In genomic region chr6:142361345-142361744, GRCh38 we compare ENCODE assay signal across 18 cellular contexts.
"Had no signal": no experiment of that assay in that cellular context is flagged by ENCODE, and none has a peak within 500 bp of the region (broad histone marks: within the 10 kb centered on the region; RNA-seq: fewer than 3 reads in every experiment).

No MANE protein-coding gene starts in this region.

- H3K27ac ChIP-seq: cardiac muscle cell, dorsolateral prefrontal cortex, esophagus muscularis mucosa, left ventricle myocardium inferior, psoas muscle, stomach, thoracic aorta, WERI-Rb-1 had no signal

- H3K4me3 ChIP-seq: cardiac muscle cell, dorsolateral prefrontal cortex, esophagus muscularis mucosa, left ventricle myocardium inferior, psoas muscle, stomach, thoracic aorta had no signal

- H3K27me3 ChIP-seq: cardiac muscle cell, dorsolateral prefrontal cortex, esophagus muscularis mucosa, stomach had no signal

- H3K27ac Mint-ChIP-seq: activated CD8-positive, alpha-beta memory T cell treated with anti-CD3 and anti-CD28 coated beads, Interleukin-2, amount 10 ng/mL, durations not matched to agents 7 days and 5 days; activated naive CD4-positive, alpha-beta T cell treated with anti-CD3 and anti-CD28 coated beads, Interleukin-2, amount 10 ng/mL, durations not matched to agents 7 days and 5 days; activated T-helper 2 cell treated with anti-CD3 and anti-CD28 coated beads, Interferon-gamma antibody, Interleukin-2, Interleukin-4, amounts not matched to agents 10 μg/mL and 5 μg/mL and 100 μg/mL, durations not matched to agents 14 hours and 24 hours and 36 hours; T-helper 1 cell treated with Interleukin-12 subunit alpha and Interleukin-12 subunit beta and Interleukin-4 antibody, amounts not matched to agents 30 μg/mL and 1 μg/mL, for 36 hours had no signal

- H3K9me3 Mint-ChIP-seq: activated naive CD4-positive, alpha-beta T cell treated with anti-CD3 and anti-CD28 coated beads, Interleukin-2, amount 10 ng/mL, durations not matched to agents 7 days and 5 days; activated T-helper 2 cell treated with anti-CD3 and anti-CD28 coated beads, Interferon-gamma antibody, Interleukin-2, Interleukin-4, amounts not matched to agents 10 μg/mL and 5 μg/mL and 100 μg/mL, durations not matched to agents 14 hours and 24 hours and 36 hours; T-helper 1 cell treated with Interleukin-12 subunit alpha and Interleukin-12 subunit beta and Interleukin-4 antibody, amounts not matched to agents 30 μg/mL and 1 μg/mL, for 36 hours had no signal

- ATAC-seq: activated CD8-positive, alpha-beta memory T cell treated with anti-CD3 and anti-CD28 coated beads, Interleukin-2, amount 10 ng/mL, durations not matched to agents 7 days and 5 days; psoas muscle; sciatic nerve had no signal

- H3K9me3 ChIP-seq: esophagus muscularis mucosa, left ventricle myocardium inferior, psoas muscle, stomach, thoracic aorta had no signal

- H3K36me3 ChIP-seq: cardiac muscle cell, esophagus muscularis mucosa, left ventricle myocardium inferior, stomach, thoracic aorta, WERI-Rb-1 had no signal

- H3K4me3 Mint-ChIP-seq: activated CD8-positive, alpha-beta memory T cell treated with anti-CD3 and anti-CD28 coated beads, Interleukin-2, amount 10 ng/mL, durations not matched to agents 7 days and 5 days; activated naive CD4-positive, alpha-beta T cell treated with anti-CD3 and anti-CD28 coated beads, Interleukin-2, amount 10 ng/mL, durations not matched to agents 7 days and 5 days; T-helper 1 cell treated with Interleukin-12 subunit alpha and Interleukin-12 subunit beta and Interleukin-4 antibody, amounts not matched to agents 30 μg/mL and 1 μg/mL, for 36 hours had no signal

- H3K4me1 ChIP-seq: esophagus muscularis mucosa, left ventricle myocardium inferior, psoas muscle, stomach had no signal

- H3K4me1 Mint-ChIP-seq: activated CD8-positive, alpha-beta memory T cell treated with anti-CD3 and anti-CD28 coated beads, Interleukin-2, amount 10 ng/mL, durations not matched to agents 7 days and 5 days; activated naive CD4-positive, alpha-beta T cell treated with anti-CD3 and anti-CD28 coated beads, Interleukin-2, amount 10 ng/mL, durations not matched to agents 7 days and 5 days had no signal

- DNase-seq: activated CD4-positive, alpha-beta T cell treated with anti-CD3 and anti-CD28 coated beads, Interleukin-2, amount 50 U/mL, for 48 hours; activated CD8-positive, alpha-beta memory T cell treated with anti-CD3 and anti-CD28 coated beads, Interleukin-2, amount 10 ng/mL, durations not matched to agents 7 days and 5 days; activated naive CD4-positive, alpha-beta T cell treated with anti-CD3 and anti-CD28 coated beads, Interleukin-2, amount 10 ng/mL, durations not matched to agents 7 days and 5 days; activated T-cell treated with anti-CD3 and anti-CD28 coated beads, Interleukin-2, amount 50 U/mL, for 1 hour; dorsolateral prefrontal cortex; glutamatergic neuron; left ventricle myocardium inferior; mesendoderm; psoas muscle; stimulated activated CD4-positive, alpha-beta T cell treated with anti-CD3 and anti-CD28 coated beads, Interleukin-1b, Interleukin-23, amount 100 ng/mL, for 48 hours; stomach; WERI-Rb-1 had no signal

- H3K36me3 Mint-ChIP-seq: activated CD8-positive, alpha-beta memory T cell treated with anti-CD3 and anti-CD28 coated beads, Interleukin-2, amount 10 ng/mL, durations not matched to agents 7 days and 5 days; activated naive CD4-positive, alpha-beta T cell treated with anti-CD3 and anti-CD28 coated beads, Interleukin-2, amount 10 ng/mL, durations not matched to agents 7 days and 5 days had no signal
